Comparison of ENCODE assay signal across 1 cellular context in the genomic region with DNA sequence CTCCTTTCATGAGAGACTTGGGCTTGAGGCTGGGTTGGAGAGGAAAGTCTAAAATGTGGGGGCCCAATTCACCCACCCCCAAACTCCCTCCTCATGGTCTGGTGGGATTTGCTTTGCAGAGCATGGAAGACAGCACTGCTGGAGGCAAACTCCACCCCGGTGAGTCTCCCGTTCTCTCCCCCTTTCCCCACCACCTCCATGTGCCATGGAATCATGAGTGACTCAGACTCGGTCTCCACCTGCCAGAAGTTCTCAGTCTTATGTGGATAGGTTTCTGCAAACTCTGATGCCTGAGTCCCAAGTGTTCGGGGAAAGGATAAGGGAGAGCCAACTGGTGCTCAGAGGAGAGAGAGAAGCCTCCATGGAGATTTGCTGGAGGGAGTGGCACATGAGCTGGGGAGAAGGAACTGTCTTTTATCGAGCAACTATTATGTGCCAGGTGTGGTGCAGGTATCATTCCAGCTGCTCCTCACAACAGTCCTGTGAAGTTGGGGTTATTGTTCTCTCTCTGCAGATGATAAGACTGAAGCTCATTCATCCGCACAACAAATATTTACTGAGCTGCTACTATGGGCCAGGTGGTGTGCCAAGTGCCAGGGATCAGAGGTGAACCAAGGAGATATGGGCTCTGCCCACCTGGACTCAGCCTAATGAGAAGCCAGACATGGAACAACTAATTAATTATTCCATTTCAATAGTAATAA.
TF ChIP-seq lines count a peak whose summit lies in the region.

No MANE protein-coding gene starts in this region.

TF ChIP-seq in H1, 55 proteins besides CTCF, POLR2A, EP300 and RAD21:
- TF ChIP-seq GTF2F1 (IDR thresholded peaks at IDR 0.05; ENCODE audit: borderline replicate concordance, low read depth, low read length) (no peak), TCF12 (IDR thresholded peaks at IDR 0.05; ENCODE audit: low read depth, low read length) (no peak), YY1 (IDR thresholded peaks at IDR 0.05; ENCODE audit: low read depth, low read length) (no peak), KDM4A (IDR thresholded peaks at IDR 0.05; ENCODE audit: low read depth, low read length, severe bottlenecking) (no peak), MAFK (IDR thresholded peaks at IDR 0.05; ENCODE audit: low read depth, low read length) (no peak), PHF8 (conservative IDR thresholded peaks at IDR 0.05; ENCODE audit: low read depth, low read length) (no peak), FOSL1 (IDR thresholded peaks at IDR 0.05; ENCODE audit: insufficient read depth, low read depth, low read length) (no peak), CBX8 (IDR thresholded peaks at IDR 0.05; ENCODE audit: borderline replicate concordance, low read depth, low read length) (no peak), SP1 (IDR thresholded peaks at IDR 0.05; ENCODE audit: low read depth, low read length) (no peak), RNF2 (IDR thresholded peaks at IDR 0.05; ENCODE audit: borderline replicate concordance, low read depth, low read length, missing control alignments, poor library complexity, severe bottlenecking) (no peak), ZNF274 (IDR thresholded peaks at IDR 0.05; ENCODE audit: borderline replicate concordance, extremely low read depth, low read length) (no peak), EZH2 (IDR thresholded peaks at IDR 0.05; ENCODE audit: low read depth, low read length, severe bottlenecking) (no peak)
- TF ChIP-seq, protein P1, sequence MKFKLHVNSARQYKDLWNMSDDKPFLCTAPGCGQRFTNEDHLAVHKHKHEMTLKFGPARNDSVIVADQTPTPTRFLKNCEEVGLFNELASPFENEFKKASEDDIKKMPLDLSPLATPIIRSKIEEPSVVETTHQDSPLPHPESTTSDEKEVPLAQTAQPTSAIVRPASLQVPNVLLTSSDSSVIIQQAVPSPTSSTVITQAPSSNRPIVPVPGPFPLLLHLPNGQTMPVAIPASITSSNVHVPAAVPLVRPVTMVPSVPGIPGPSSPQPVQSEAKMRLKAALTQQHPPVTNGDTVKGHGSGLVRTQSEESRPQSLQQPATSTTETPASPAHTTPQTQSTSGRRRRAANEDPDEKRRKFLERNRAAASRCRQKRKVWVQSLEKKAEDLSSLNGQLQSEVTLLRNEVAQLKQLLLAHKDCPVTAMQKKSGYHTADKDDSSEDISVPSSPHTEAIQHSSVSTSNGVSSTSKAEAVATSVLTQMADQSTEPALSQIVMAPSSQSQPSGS (IDR thresholded peaks at IDR 0.05; ENCODE audit: low read length), result no peak
